ENCODE assay signal across 21 cellular contexts in genomic region chr19:54142166-54142780, GRCh38. TPM values are rescaled to one million over a fixed set of nuclear protein-coding genes. Genes with fewer than 3 reads are reported as not detected.
DNase-seq lines count a peak whose midpoint lies in the region; ATAC-seq and TF ChIP-seq lines count a peak whose summit lies in the region.
"Had no signal": no experiment of that assay in that cellular context is flagged by ENCODE, and none has a peak within 500 bp of the region (broad histone marks: within the 10 kb centered on the region; RNA-seq: fewer than 3 reads in every experiment).

No MANE protein-coding gene starts in this region.

- no peaks in the 10 kb centered on the region for H3K27me3 ChIP-seq in CD4-positive, alpha-beta memory T cell (ENCODE audit: insufficient read depth, low read length)
- H3K27me3 ChIP-seq in naive thymus-derived CD4-positive, alpha-beta T cell (ENCODE audit: control insufficient read depth in 2 of 2, insufficient read depth in 2 of 2, low read length in 2 of 2), result no peaks in the 10 kb centered on the region
- H3K27me3 ChIP-seq: heart left ventricle, spleen had no signal

- POLR2A ChIA-PET in CD4-positive, alpha-beta memory T cell (lab: Charles Lee; ENCODE audit: partially characterized antibody), result interaction anchor here (0.6 to 1.3 kb wide), 3 partner anchors 16 to 59 kb away, joined by 3 to 5 read pairs (median 3); partner anchors contain the start of gene MBOAT7
- POLR2A ChIA-PET in naive thymus-derived CD4-positive, alpha-beta T cell (lab: Charles Lee), result interaction anchor here (1.2 to 9.6 kb wide), 2 partner anchors 13 to 28 kb away, joined by 4 to 173 read pairs; partner anchors contain the start of genes LENG1 and TFPT

- TF ChIP-seq CTCF in HFFc6 (IDR thresholded peaks at IDR 0.05), result no peak
- TF ChIP-seq CTCF in chondrocyte (IDR thresholded peaks at IDR 0.05), result no peak

- no peak for ATAC-seq in naive thymus-derived CD4-positive, alpha-beta T cell
- no peak for ATAC-seq in HG03025 (IDR thresholded peaks at IDR 0.05; ENCODE audit: low FRiP score, unreplicated experiment)
- ATAC-seq in HG03135 (IDR thresholded peaks at IDR 0.05; ENCODE audit: unreplicated experiment), result no peak
- no peak for ATAC-seq in GM21529 (IDR thresholded peaks at IDR 0.05; ENCODE audit: unreplicated experiment)
- ATAC-seq: heart left ventricle had no signal

- no peak overlapping the region for H3K27ac ChIP-seq in CD4-positive, alpha-beta memory T cell (ENCODE audit: low read depth, low read length)
- peak overlapping the region; percentile 6 for H3K27ac ChIP-seq in naive thymus-derived CD4-positive, alpha-beta T cell (ENCODE audit: low read depth, low read length)
- H3K27ac ChIP-seq: heart left ventricle, left ventricle myocardium inferior, SK-N-MC, spleen had no signal

- peak in 1 of 5 donors; percentile 1 for DNase-seq in CD4-positive, alpha-beta memory T cell
- DNase-seq in HFFc6 (peak; percentile 56), chondrocyte (ENCODE audit: low spot score) (no peak), NCI-H1930 (lab: John Stamatoyannopoulos, UW) (no peak)
- no peak for DNase-seq in naive thymus-derived CD4-positive, alpha-beta T cell
- DNase-seq: activated gamma-delta T cell treated with Interleukin-2 at 50 U/mL for 16 hours; AML-193; Calu3; heart left ventricle; left ventricle myocardium inferior; NCI-H1417; NCI-H510A treated with DMSO at 0.1 percent for 48 hours; NK-92 treated with Interleukin-12 subunit alpha and Interleukin-12 subunit beta, amount 100 ng/mL, for 24 hours; occipital lobe; retina; spleen; substantia nigra had no signal

- intact Hi-C loops in CD4-positive, alpha-beta memory T cell (cut with micrococcal nuclease), result no loop called here
- intact Hi-C loops in naive thymus-derived CD4-positive, alpha-beta T cell (cut with micrococcal nuclease), result no loop called here

- H3K27ac Mint-ChIP-seq in CD4-positive, alpha-beta memory T cell, result peak overlapping the region in 6 of 7 donors; percentile 29 to 88 (median 48)
- H3K27ac Mint-ChIP-seq in HFFc6 (peak overlapping the region; percentile 54; the same call in 1 of the 2 replicates), chondrocyte (ENCODE audit: unreplicated experiment) (peak overlapping the region; percentile 73)
- H3K27ac Mint-ChIP-seq in naive thymus-derived CD4-positive, alpha-beta T cell, result peak overlapping the region in 4 of 9 donors; percentile 33 to 77 (median 59)

- H3K36me3 ChIP-seq in CD4-positive, alpha-beta memory T cell (ENCODE audit: insufficient read depth, low read length), result peaks cover 70% of the 10 kb centered on the region
- peaks cover 20 to 68% (median 38%) of the 10 kb centered on the region in 3 experiments for H3K36me3 ChIP-seq in naive thymus-derived CD4-positive, alpha-beta T cell (ENCODE audit: control insufficient read depth in 2 of 3, insufficient read depth in 3 of 3, low read length in 3 of 3)

- no peak overlapping the region for H3K4me3 ChIP-seq in CD4-positive, alpha-beta memory T cell (ENCODE audit: low read length in 2 of 2)
- no peak overlapping the region for H3K4me3 ChIP-seq in naive thymus-derived CD4-positive, alpha-beta T cell (ENCODE audit: low read length)
- H3K4me3 ChIP-seq: heart left ventricle, left ventricle myocardium inferior, SK-N-MC, spleen had no signal

- peaks cover 21 to 39% (median 28%) of the 10 kb centered on the region in 4 donors for H3K4me1 Mint-ChIP-seq in CD4-positive, alpha-beta memory T cell
- H3K4me1 Mint-ChIP-seq in HFFc6 (ENCODE audit: low read depth) (peaks cover 40% of the 10 kb centered on the region), chondrocyte (ENCODE audit: low read depth) (peaks cover 39% of the 10 kb centered on the region)
- peaks cover 31 to 40% (median 37%) of the 10 kb centered on the region in 7 donors for H3K4me1 Mint-ChIP-seq in naive thymus-derived CD4-positive, alpha-beta T cell

- H3K9me3 Mint-ChIP-seq in CD4-positive, alpha-beta memory T cell, result no peaks in the 10 kb centered on the region
- H3K9me3 Mint-ChIP-seq in HFFc6, result no peaks in the 10 kb centered on the region
- no peaks in the 10 kb centered on the region for H3K9me3 Mint-ChIP-seq in chondrocyte (ENCODE audit: low read depth)
- peaks cover 0 to 2% (median 0%) of the 10 kb centered on the region in 11 donors for H3K9me3 Mint-ChIP-seq in naive thymus-derived CD4-positive, alpha-beta T cell

- H3K4me1 ChIP-seq in CD4-positive, alpha-beta memory T cell (ENCODE audit: insufficient read depth, low read length), result peaks cover 37% of the 10 kb centered on the region
- H3K4me1 ChIP-seq in naive thymus-derived CD4-positive, alpha-beta T cell (ENCODE audit: control insufficient read depth in 2 of 2, insufficient read depth in 2 of 2, low read length in 2 of 2), result peaks cover 10 to 22% of the 10 kb centered on the region in 2 donors

- H3K9me3 ChIP-seq in CD4-positive, alpha-beta memory T cell (ENCODE audit: control insufficient read depth in 1 of 2, low read length in 2 of 2), result no peaks in the 10 kb centered on the region
- H3K9me3 ChIP-seq in naive thymus-derived CD4-positive, alpha-beta T cell (ENCODE audit: control insufficient read depth in 2 of 3, low read length in 3 of 3), result no peaks in the 10 kb centered on the region
- H3K9me3 ChIP-seq: heart left ventricle, left ventricle myocardium inferior, spleen had no signal

- no peak overlapping the region for H3K4me3 Mint-ChIP-seq in CD4-positive, alpha-beta memory T cell
- no peak overlapping the region; the same call in 1 of the 2 replicates for H3K4me3 Mint-ChIP-seq in HFFc6
- no peak overlapping the region for H3K4me3 Mint-ChIP-seq in chondrocyte (ENCODE audit: unreplicated experiment)
- H3K4me3 Mint-ChIP-seq in naive thymus-derived CD4-positive, alpha-beta T cell, result peak overlapping the region in 1 of 10 donors; percentile 16

- CTCF ChIA-PET in CD4-positive, alpha-beta memory T cell (lab: Charles Lee; ENCODE audit: partially characterized antibody), result interaction anchor here (1.8 kb wide), 1 partner anchor 124 kb away, joined by 4 read pairs; no protein-coding TSS in a partner anchor
- CTCF ChIA-PET in naive thymus-derived CD4-positive, alpha-beta T cell (lab: Charles Lee), result no interaction called here

- peaks cover 39 to 67% of the 10 kb centered on the region in 2 donors for H3K36me3 Mint-ChIP-seq in CD4-positive, alpha-beta memory T cell
- H3K36me3 Mint-ChIP-seq in HFFc6 (ENCODE audit: low read depth) (peaks cover 29% of the 10 kb centered on the region), chondrocyte (ENCODE audit: low read depth) (peaks cover 29% of the 10 kb centered on the region)
- H3K36me3 Mint-ChIP-seq in naive thymus-derived CD4-positive, alpha-beta T cell, result peaks cover 0 to 43% (median 16%) of the 10 kb centered on the region in 5 donors

- no peaks in the 10 kb centered on the region for H3K27me3 Mint-ChIP-seq in CD4-positive, alpha-beta memory T cell
- H3K27me3 Mint-ChIP-seq in HFFc6 (ENCODE audit: insufficient read depth) (peaks cover 2% of the 10 kb centered on the region; the same call in 1 of the 2 replicates), chondrocyte (ENCODE audit: low read depth) (no peaks in the 10 kb centered on the region)
- no peaks in the 10 kb centered on the region for H3K27me3 Mint-ChIP-seq in naive thymus-derived CD4-positive, alpha-beta T cell

RNA-seq across cellular contexts. Expression of gene CNOT3, which starts 4.7 kb away (rescaled TPM):
- total RNA-seq in CD4-positive, alpha-beta memory T cell, result 10 to 100 TPM; 80.0 to 82.3 TPM
- 10 to 100 TPM in 1 of 2 donors, 1 to 10 TPM in 1; 3.3 to 21.0 TPM for polyA plus RNA-seq in CD4-positive, alpha-beta memory T cell
- 10 to 100 TPM; 46.4 to 65.5 (median 59.6) TPM for total RNA-seq in HFFc6 (2021; fragmentation: NEBNext Ultra II Directional; extraction: Animal tissue kit (Norgen Biotek cat#: 25700))
- 33.1 to 47.3 TPM (median 33.7 TPM) in 3 replicates for total RNA-seq in chondrocyte
- 10 to 100 TPM; 38.0 to 84.6 (median 63.9) TPM for total RNA-seq in naive thymus-derived CD4-positive, alpha-beta T cell
- polyA plus RNA-seq in naive thymus-derived CD4-positive, alpha-beta T cell, result 10 to 100 TPM; 10.1 to 13.1 TPM

RNA-seq across cellular contexts. Expression of gene LENG1, which starts 17.2 kb away (rescaled TPM):
- 10 to 100 TPM; 19.6 to 22.7 TPM for total RNA-seq in CD4-positive, alpha-beta memory T cell
- 10 to 100 TPM in 1 of 2 donors, 1 to 10 TPM in 1; 9.9 to 18.1 TPM for polyA plus RNA-seq in CD4-positive, alpha-beta memory T cell
- 1 to 10 TPM; 3.7 to 7.6 (median 6.2) TPM for total RNA-seq in HFFc6 (2021; fragmentation: NEBNext Ultra II Directional; extraction: Animal tissue kit (Norgen Biotek cat#: 25700))
- 4.4 to 6.0 TPM (median 4.5 TPM) in 3 replicates for total RNA-seq in chondrocyte
- total RNA-seq in naive thymus-derived CD4-positive, alpha-beta T cell, result 10 to 100 TPM in 3 of 5 experiments, 1 to 10 TPM in 2; 7.1 to 20.4 (median 11.8) TPM
- polyA plus RNA-seq in naive thymus-derived CD4-positive, alpha-beta T cell, result 10 to 100 TPM; 11.9 to 13.5 TPM

RNA-seq across cellular contexts. Expression of gene PRPF31, which starts 26.7 kb away (rescaled TPM):
- 10 to 100 TPM; 77.6 to 80.0 TPM for total RNA-seq in CD4-positive, alpha-beta memory T cell
- polyA plus RNA-seq in CD4-positive, alpha-beta memory T cell, result 10 to 100 TPM; 73.0 to 79.0 TPM
- 10 to 100 TPM; 66.1 to 92.5 (median 83.6) TPM for total RNA-seq in HFFc6 (2021; fragmentation: NEBNext Ultra II Directional; extraction: Animal tissue kit (Norgen Biotek cat#: 25700))
- 45.8 to 62.5 TPM (median 45.9 TPM) in 3 replicates for total RNA-seq in chondrocyte
- total RNA-seq in naive thymus-derived CD4-positive, alpha-beta T cell, result 10 to 100 TPM; 51.8 to 82.1 (median 71.0) TPM
- polyA plus RNA-seq in naive thymus-derived CD4-positive, alpha-beta T cell, result 10 to 100 TPM; 74.8 to 87.4 TPM

RNA-seq across cellular contexts. Expression of gene TFPT, which starts 26.8 kb away (rescaled TPM):
- total RNA-seq in CD4-positive, alpha-beta memory T cell, result 10 to 100 TPM; 17.2 to 19.0 TPM
- 10 to 100 TPM; 17.6 to 31.0 TPM for polyA plus RNA-seq in CD4-positive, alpha-beta memory T cell
- 10 to 100 TPM in 5 of 6 experiments, 1 to 10 TPM in 1; 9.3 to 15.4 (median 14.5) TPM for total RNA-seq in HFFc6 (2021; fragmentation: NEBNext Ultra II Directional; extraction: Animal tissue kit (Norgen Biotek cat#: 25700))
- 23.3 to 28.5 TPM (median 28.0 TPM) in 3 replicates for total RNA-seq in chondrocyte
- 10 to 100 TPM; 13.4 to 46.5 (median 14.6) TPM for total RNA-seq in naive thymus-derived CD4-positive, alpha-beta T cell
- 10 to 100 TPM; 15.2 to 21.6 TPM for polyA plus RNA-seq in naive thymus-derived CD4-positive, alpha-beta T cell

RNA-seq across cellular contexts. Expression of gene TMC4, which starts 30.7 kb away (rescaled TPM):
- total RNA-seq in CD4-positive, alpha-beta memory T cell, result 1 to 10 TPM in 1 of 2 experiments, under 1 TPM in 1; 0.61 to 1.1 TPM
- 1 to 10 TPM in 1 of 2 donors, under 1 TPM in 1; 0.71 to 3.3 TPM for polyA plus RNA-seq in CD4-positive, alpha-beta memory T cell
- under 1 TPM; 0.43 to 0.70 (median 0.55) TPM for total RNA-seq in HFFc6 (2021; fragmentation: NEBNext Ultra II Directional; extraction: Animal tissue kit (Norgen Biotek cat#: 25700))
- 0.73 to 3.7 TPM (median 3.2 TPM) in 3 replicates for total RNA-seq in chondrocyte
- total RNA-seq in naive thymus-derived CD4-positive, alpha-beta T cell, result 1 to 10 TPM in 3 of 5 experiments, not detected in 2; 1.0 to 5.9 (median 1.2) TPM
- under 1 TPM in 1 of 2 donors, not detected in 1; 0.20 TPM for polyA plus RNA-seq in naive thymus-derived CD4-positive, alpha-beta T cell
- total RNA-seq: occipital lobe had no signal
